In genomic region chr3:44511238-44511567, GRCh38 we compare ENCODE assay signal across 8 cellular contexts. TPM values are rescaled to one million over a fixed set of nuclear protein-coding genes. Genes with fewer than 3 reads are reported as not detected.
DNase-seq lines count a peak whose midpoint lies in the region; FAIRE-seq and TF ChIP-seq lines count a peak whose summit lies in the region.

No MANE protein-coding gene starts in this region.

- 57 to 58% methylated on average over 4 of the region's 4 CpGs for WGBS in ectodermal cell, 2 experiments

- TF ChIP-seq POLR2A in H54 (IDR thresholded peaks at IDR 0.05; ENCODE audit: low read depth, low read length): no peak

- peak overlapping the region; percentile 94 to 98 (median 96) for H3K4me3 Mint-ChIP-seq in CD4-positive, alpha-beta memory T cell
- peak overlapping the region; percentile 93 for H3K4me3 Mint-ChIP-seq in neural progenitor cell

- POLR2A ChIA-PET in CD4-positive, alpha-beta memory T cell (lab: Charles Lee; ENCODE audit: partially characterized antibody): interaction anchor here (0.6 to 2.4 kb wide), 23 partner anchors 8 to 607 kb away, joined by 3 to 32 read pairs (median 5); partner anchors contain the start of genes EXOSC7, KIAA1143, KIF15 and TCAIM

- no peak for TF ChIP-seq CTCF in neural progenitor cell (IDR thresholded peaks at IDR 0.05)

- intact Hi-C loops in CD4-positive, alpha-beta memory T cell (cut with micrococcal nuclease): loop anchor here (2.0 to 5.0 kb wide), 3 partner anchors 114 to 350 kb away; partner anchors contain the start of genes TMEM42 and ZNF197

- peak overlapping the region; percentile 77 for H3K9ac ChIP-seq in neural progenitor cell

- peak overlapping the region; percentile 90 to 98 (median 96) for H3K27ac Mint-ChIP-seq in CD4-positive, alpha-beta memory T cell
- peak overlapping the region; percentile 99 for H3K27ac Mint-ChIP-seq in neural progenitor cell

- peak overlapping the region; percentile 87 for H2AFZ ChIP-seq in neural progenitor cell (replicated peaks)

- H3K4me1 Mint-ChIP-seq in CD4-positive, alpha-beta memory T cell: peaks cover 26 to 43% (median 34%) of the 10 kb centered on the region in 4 donors
- H3K4me1 Mint-ChIP-seq in neural progenitor cell: peaks cover 25% of the 10 kb centered on the region

- H3F3A ChIP-seq in neural progenitor cell (ENCODE audit: low read depth): peaks cover 19% of the 10 kb centered on the region

- peaks cover 5% of the 10 kb centered on the region for H4K20me1 ChIP-seq in neural progenitor cell (ENCODE audit: low read depth)

- no peak for FAIRE-seq in H54 (lab: Jason Lieb, UNC)

- H3K36me3 Mint-ChIP-seq in CD4-positive, alpha-beta memory T cell: peaks cover 8 to 12% of the 10 kb centered on the region in 2 donors
- H3K36me3 Mint-ChIP-seq in neural progenitor cell: peaks cover 22% of the 10 kb centered on the region

- H3K27me3 ChIP-seq in CD4-positive, alpha-beta memory T cell (ENCODE audit: insufficient read depth, low read length): no peaks in the 10 kb centered on the region
- H3K27me3 ChIP-seq in ectodermal cell (ENCODE audit: control insufficient read depth, insufficient read depth, low read length, poor library complexity, severe bottlenecking) (no peaks in the 10 kb centered on the region), neural progenitor cell (no peaks in the 10 kb centered on the region)

- CTCF ChIA-PET in CD4-positive, alpha-beta memory T cell (lab: Charles Lee; ENCODE audit: partially characterized antibody): interaction anchor here (0.8 to 1.7 kb wide), 8 partner anchors 13 to 465 kb away, joined by 3 to 6 read pairs (median 3); partner anchors contain the start of genes EXOSC7, ZDHHC3 and ZNF445

- H3K79me2 ChIP-seq in neural progenitor cell (ENCODE audit: low read depth): peaks cover 42% of the 10 kb centered on the region

- DNase-seq in CD4-positive, alpha-beta memory T cell: no peak
- DNase-seq in NCI-H2029 treated with DMSO at 0.1 percent for 48 hours (lab: John Stamatoyannopoulos, UW) (peak; percentile 50), neural progenitor cell (ENCODE audit: low spot score) (peak; percentile 19), HCEC 1CT (no peak), NCI-H526 (lab: John Stamatoyannopoulos, UW) (no peak), H54 (ENCODE audit: insufficient read length, low spot score) (no peak), NOMO-1 treated with dmso at 0.1 percent for 144 hours (lab: John Stamatoyannopoulos, UW; ENCODE audit: unreplicated experiment) (no peak)

- H3K9me3 Mint-ChIP-seq in CD4-positive, alpha-beta memory T cell: peaks cover 0 to under 1% (median 0%) of the 10 kb centered on the region in 8 donors
- peaks cover 18% of the 10 kb centered on the region for H3K9me3 Mint-ChIP-seq in neural progenitor cell

- peak overlapping the region; percentile 67 to 92 for H3K4me3 ChIP-seq in CD4-positive, alpha-beta memory T cell (ENCODE audit: low read length in 2 of 2)
- peak overlapping the region; percentile 91 for H3K4me3 ChIP-seq in ectodermal cell (ENCODE audit: insufficient read depth, low read depth, low read length)
- H3K4me3 ChIP-seq in neural progenitor cell: peak overlapping the region; percentile 72

- H3K9me3 ChIP-seq in CD4-positive, alpha-beta memory T cell (ENCODE audit: control insufficient read depth in 1 of 2, low read length in 2 of 2): no peaks in the 10 kb centered on the region
- H3K9me3 ChIP-seq in ectodermal cell (ENCODE audit: control insufficient read depth, low read length): no peaks in the 10 kb centered on the region
- H3K9me3 ChIP-seq in neural progenitor cell (ENCODE audit: low read depth): no peaks in the 10 kb centered on the region

- peak overlapping the region; percentile 83 for H3K4me2 ChIP-seq in neural progenitor cell

- no peaks in the 10 kb centered on the region for H3K36me3 ChIP-seq in CD4-positive, alpha-beta memory T cell (ENCODE audit: insufficient read depth, low read length)
- no peaks in the 10 kb centered on the region for H3K36me3 ChIP-seq in ectodermal cell (ENCODE audit: control insufficient read depth, insufficient read depth, low read length)
- peaks cover 1% of the 10 kb centered on the region for H3K36me3 ChIP-seq in neural progenitor cell

- H3K27ac ChIP-seq in CD4-positive, alpha-beta memory T cell (ENCODE audit: low read depth, low read length): peak overlapping the region; percentile 75
- H3K27ac ChIP-seq in ectodermal cell (ENCODE audit: insufficient read depth, low read depth, low read length, poor library complexity, severe bottlenecking) (peak overlapping the region; percentile 91), neural progenitor cell (peak overlapping the region; percentile 86)

- H3K4me1 ChIP-seq in CD4-positive, alpha-beta memory T cell (ENCODE audit: insufficient read depth, low read length): peaks cover 21% of the 10 kb centered on the region
- H3K4me1 ChIP-seq in ectodermal cell (ENCODE audit: control insufficient read depth, insufficient read depth, low read length) (peaks cover 5% of the 10 kb centered on the region), neural progenitor cell (peaks cover 11% of the 10 kb centered on the region)

- H3K27me3 Mint-ChIP-seq in CD4-positive, alpha-beta memory T cell: no peaks in the 10 kb centered on the region
- H3K27me3 Mint-ChIP-seq in neural progenitor cell (ENCODE audit: insufficient read depth, low read depth): peaks cover 8% of the 10 kb centered on the region

RNA-seq across cellular contexts. Expression of gene ZNF445, which starts 33.7 kb away (rescaled TPM):
- 10 to 100 TPM; 30.0 to 31.5 TPM for total RNA-seq in CD4-positive, alpha-beta memory T cell
- polyA plus RNA-seq in CD4-positive, alpha-beta memory T cell: 1 to 10 TPM in 1 of 2 donors, under 1 TPM in 1; 0.57 to 3.8 TPM
- polyA plus RNA-seq in ectodermal cell (2013, experiment 1 of 4): 25.7 TPM
- polyA plus RNA-seq in ectodermal cell (2013, experiment 2 of 4): 31.5 TPM
- polyA plus RNA-seq in ectodermal cell (2013, experiment 3 of 4): 15.6 TPM
- polyA plus RNA-seq in ectodermal cell (2013, experiment 4 of 4): 18.9 TPM
- 28.3 and 29.7 TPM in 2 replicates for total RNA-seq in neural progenitor cell (ENCODE audit: low replicate concordance)

RNA-seq across cellular contexts. Expression of gene ZKSCAN7, which starts 43.8 kb away (rescaled TPM):
- 1 to 10 TPM; 4.1 to 4.2 TPM for total RNA-seq in CD4-positive, alpha-beta memory T cell
- 1 to 10 TPM in 1 of 2 donors, under 1 TPM in 1; 0.65 to 1.9 TPM for polyA plus RNA-seq in CD4-positive, alpha-beta memory T cell
- polyA plus RNA-seq in ectodermal cell (2013, experiment 1 of 4): 15.1 TPM
- 15.8 TPM for polyA plus RNA-seq in ectodermal cell (2013, experiment 2 of 4)
- polyA plus RNA-seq in ectodermal cell (2013, experiment 3 of 4): 13.9 TPM
- 15.5 TPM for polyA plus RNA-seq in ectodermal cell (2013, experiment 4 of 4)
- total RNA-seq in neural progenitor cell (ENCODE audit: low replicate concordance): 14.1 and 18.7 TPM in 2 replicates

Comparison
In these comparisons a context has a peak if more than half of its experiments do, and no peak if none do; other contexts are left out.
1. DNase-seq: peak in NCI-H2029 treated with DMSO at 0.1 percent for 48 hours (single experiment) and neural progenitor cell (single experiment); none in CD4-positive, alpha-beta memory T cell (0 of 5), HCEC 1CT (single experiment), NCI-H526 (0 of 2), H54 (single experiment) and NOMO-1 treated with dmso at 0.1 percent for 144 hours (single experiment).
2. Peak in every context shown above with its lines, with median percentiles within 50 percentile points of each other: H3K27ac ChIP-seq and H3K4me3 ChIP-seq.